ENCODE assay signal across 17 cellular contexts in genomic region chr17:9247401-9247938, GRCh38.
DNase-seq lines count a peak whose midpoint lies in the region; ATAC-seq and TF ChIP-seq lines count a peak whose summit lies in the region.
"Had no signal": no experiment of that assay in that cellular context is flagged by ENCODE, and none has a peak within 500 bp of the region (broad histone marks: within the 10 kb centered on the region; RNA-seq: fewer than 3 reads in every experiment).

No MANE protein-coding gene starts in this region.

- H4K20me1 ChIP-seq in neural progenitor cell (ENCODE audit: low read depth) = peaks cover 17% of the 10 kb centered on the region

- H3K36me3 ChIP-seq in neural progenitor cell = no peaks in the 10 kb centered on the region
- H3K36me3 ChIP-seq: MG63 had no signal

- DNase-seq in globus pallidus (ENCODE audit: low spot score) = peak; percentile 71
- no peak for DNase-seq in neural progenitor cell (ENCODE audit: low spot score)
- peak in 45 of 49 donors; percentile 5 to 81 (median 51) for DNase-seq in substantia nigra (lab: John Stamatoyannopoulos, UW)
- DNase-seq in GM19238 (ENCODE audit: insufficient read length, low spot score) = no peak
- no peak for DNase-seq in NCI-H2196 treated with DMSO at 0.1 percent for 48 hours (lab: John Stamatoyannopoulos, UW; ENCODE audit: unreplicated experiment)
- DNase-seq: ACHN; CD4-positive, alpha-beta memory T cell; H7; MG63; NCI-H1092 treated with DMSO at 0.1 percent for 48 hours; NCI-H187; NCI-H82; SIG-M5 had no signal

- H3K4me3 ChIP-seq in neural progenitor cell = no peak overlapping the region
- H3K4me3 ChIP-seq: MG63 had no signal

- H3K27ac Mint-ChIP-seq in brain (peak overlapping the region in 3 of 5 experiments; percentile 2 to 55 (median 5)), neural progenitor cell (peak overlapping the region; percentile 51)
- H3K27ac Mint-ChIP-seq: B cell had no signal

- H3K9me3 Mint-ChIP-seq in brain (peaks cover 0 to 2% (median 0%) of the 10 kb centered on the region in 5 experiments), neural progenitor cell (no peaks in the 10 kb centered on the region)
- H3K9me3 Mint-ChIP-seq: CD4-positive, alpha-beta memory T cell had no signal

- peaks cover 5% of the 10 kb centered on the region for H3K27me3 Mint-ChIP-seq in brain
- H3K27me3 Mint-ChIP-seq in neural progenitor cell (ENCODE audit: insufficient read depth, low read depth) = peaks cover 2% of the 10 kb centered on the region
- H3K27me3 Mint-ChIP-seq: B cell; CD4-positive, alpha-beta memory T cell had no signal

- H3K36me3 Mint-ChIP-seq in brain = no peaks in the 10 kb centered on the region
- H3K36me3 Mint-ChIP-seq in neural progenitor cell = no peaks in the 10 kb centered on the region

- H3K4me3 Mint-ChIP-seq in brain = no peak overlapping the region
- H3K4me3 Mint-ChIP-seq in neural progenitor cell = no peak overlapping the region
- H3K4me3 Mint-ChIP-seq: B cell; CD4-positive, alpha-beta memory T cell had no signal

- H3F3A ChIP-seq in neural progenitor cell (ENCODE audit: low read depth) = no peaks in the 10 kb centered on the region

- no peak overlapping the region for H3K4me2 ChIP-seq in neural progenitor cell

- H3K27ac ChIP-seq in neural progenitor cell (no peak overlapping the region), substantia nigra (ENCODE audit: low read depth, low read length, poor library complexity, severe bottlenecking) (peak overlapping the region; percentile 17)

- H3K27me3 ChIP-seq in neural progenitor cell = no peaks in the 10 kb centered on the region
- H3K27me3 ChIP-seq: MG63 had no signal

- TF ChIP-seq CTCF in brain (conservative IDR thresholded peaks at IDR 0.05) = no peak
- TF ChIP-seq CTCF in neural progenitor cell (IDR thresholded peaks at IDR 0.05) = no peak

- ATAC-seq in HG02884 (IDR thresholded peaks at IDR 0.05; ENCODE audit: unreplicated experiment) = no peak
- ATAC-seq: HepG2 had no signal

- no peaks in the 10 kb centered on the region for H3K9me3 ChIP-seq in neural progenitor cell (ENCODE audit: low read depth)
- H3K9me3 ChIP-seq: MG63 had no signal

- H3K4me1 Mint-ChIP-seq in brain = peaks cover 49% of the 10 kb centered on the region
- H3K4me1 Mint-ChIP-seq in neural progenitor cell = peaks cover 26% of the 10 kb centered on the region
- H3K4me1 Mint-ChIP-seq: B cell had no signal

- H3K79me2 ChIP-seq in neural progenitor cell (ENCODE audit: low read depth) = no peaks in the 10 kb centered on the region

- no peak overlapping the region for H3K9ac ChIP-seq in neural progenitor cell

- peaks cover 4% of the 10 kb centered on the region for H3K4me1 ChIP-seq in neural progenitor cell

- H2AFZ ChIP-seq in neural progenitor cell (replicated peaks) = no peak overlapping the region

Comparison
In these comparisons a context has a peak if more than half of its experiments do, and no peak if none do; other contexts are left out.
1. DNase-seq: peak in globus pallidus (single experiment) and substantia nigra (45 of 49); none in neural progenitor cell (single experiment), GM19238 (single experiment) and NCI-H2196 treated with DMSO at 0.1 percent for 48 hours (single experiment).